11 cellular contexts compared by ENCODE assay signal in genomic region chr10:33252794-33253203, GRCh38.
DNase-seq lines count a peak whose midpoint lies in the region; ATAC-seq and TF ChIP-seq lines count a peak whose summit lies in the region.
"Had no signal": no experiment of that assay in that cellular context is flagged by ENCODE, and none has a peak within 500 bp of the region (broad histone marks: within the 10 kb centered on the region; RNA-seq: fewer than 3 reads in every experiment).

No MANE protein-coding gene starts in this region.

- ATAC-seq in CD4-positive, alpha-beta T cell (ENCODE audit: poor library complexity): no peak
- ATAC-seq in mucosa of descending colon (peak; percentile 7), GM19467 (IDR thresholded peaks at IDR 0.05; ENCODE audit: unreplicated experiment) (no peak), upper lobe of right lung (no peak)

- H3K4me3 ChIP-seq in mucosa of descending colon: no peak overlapping the region
- H3K4me3 ChIP-seq in lower leg skin (ENCODE audit: low read depth, poor library complexity, severe bottlenecking): no peak overlapping the region
- no peak overlapping the region for H3K4me3 ChIP-seq in upper lobe of right lung
- H3K4me3 ChIP-seq: cardiac muscle cell had no signal

- no peak for TF ChIP-seq POLR2A in lower leg skin (IDR thresholded peaks at IDR 0.05)

- H3K4me3 Mint-ChIP-seq in CD4-positive, alpha-beta T cell: no peak overlapping the region

- no peaks in the 10 kb centered on the region for H3K9me3 ChIP-seq in CD4-positive, alpha-beta T cell (ENCODE audit: control insufficient read depth, low read length)
- no peaks in the 10 kb centered on the region for H3K9me3 ChIP-seq in mucosa of descending colon
- no peaks in the 10 kb centered on the region for H3K9me3 ChIP-seq in upper lobe of right lung

- H3K27ac ChIP-seq in CD4-positive, alpha-beta T cell (ENCODE audit: low read depth, low read length): no peak overlapping the region
- no peak overlapping the region for H3K27ac ChIP-seq in upper lobe of right lung
- H3K27ac ChIP-seq: cardiac muscle cell had no signal

- peaks cover 42% of the 10 kb centered on the region for H3K4me1 Mint-ChIP-seq in CD4-positive, alpha-beta T cell (ENCODE audit: low read depth)

- H3K27me3 Mint-ChIP-seq in CD4-positive, alpha-beta T cell: no peaks in the 10 kb centered on the region

- H3K9me3 Mint-ChIP-seq in CD4-positive, alpha-beta T cell: peaks cover 3% of the 10 kb centered on the region

- no peaks in the 10 kb centered on the region for H3K27me3 ChIP-seq in CD4-positive, alpha-beta T cell (ENCODE audit: control insufficient read depth, insufficient read depth, low read length)
- H3K27me3 ChIP-seq in upper lobe of right lung: no peaks in the 10 kb centered on the region
- H3K27me3 ChIP-seq: cardiac muscle cell had no signal

- H3K27ac Mint-ChIP-seq in CD4-positive, alpha-beta T cell: peak overlapping the region; percentile 12

- H3K4me1 ChIP-seq in mucosa of descending colon (ENCODE audit: low read depth) (peaks cover 3% of the 10 kb centered on the region), upper lobe of right lung (peaks cover 34% of the 10 kb centered on the region)

- POLR2A ChIA-PET in CD4-positive, alpha-beta T cell (lab: Charles Lee): no interaction called here

- CTCF ChIA-PET in CD4-positive, alpha-beta T cell (lab: Charles Lee): no interaction called here

- 80 to 88% methylated on average over 3 of the region's 3 CpGs for WGBS in lower leg skin, 2 donors

- DNase-seq in CD4-positive, alpha-beta T cell: no peak
- peak; percentile 97 for DNase-seq in HT1080 (ENCODE audit: low read depth)
- peak; percentile 60 for DNase-seq in astrocyte of the hippocampus (ENCODE audit: low read depth, low spot score)
- DNase-seq in mucosa of descending colon: no peak
- DNase-seq in lower leg skin (ENCODE audit: low spot score in 2 of 2): no peak
- DNase-seq in NCI-H1694 treated with DMSO at 0.1 percent for 48 hours (lab: John Stamatoyannopoulos, UW): no peak
- DNase-seq in upper lobe of right lung: no peak
- DNase-seq: NK-92 treated with Interleukin-12 subunit alpha and Interleukin-12 subunit beta, amount 100 ng/mL, for 24 hours; nucleus accumbens had no signal

- H3K36me3 ChIP-seq in mucosa of descending colon (ENCODE audit: low read depth): no peaks in the 10 kb centered on the region
- H3K36me3 ChIP-seq in upper lobe of right lung: peaks cover 54% of the 10 kb centered on the region

- intact Hi-C loops in CD4-positive, alpha-beta T cell (cut with DNase I, micrococcal nuclease): no loop called here
- intact Hi-C loops in mucosa of descending colon (cut with DNase I, micrococcal nuclease): no loop called here
- intact Hi-C loops in lower leg skin (cut with DNase I; ENCODE audit: low total_unique reads): no loop called here
- intact Hi-C loops in upper lobe of right lung (cut with DNase I): no loop called here

- no peak for TF ChIP-seq CTCF in CD4-positive, alpha-beta T cell (IDR thresholded peaks at IDR 0.05)
- TF ChIP-seq CTCF in mucosa of descending colon (IDR thresholded peaks at IDR 0.05) (no peak), lower leg skin (IDR thresholded peaks at IDR 0.05) (no peak), upper lobe of right lung (IDR thresholded peaks at IDR 0.05) (no peak)

- no peaks in the 10 kb centered on the region for H3K36me3 Mint-ChIP-seq in CD4-positive, alpha-beta T cell (ENCODE audit: low read depth)

Comparison
In these comparisons a context has a peak if more than half of its experiments do, and no peak if none do; other contexts are left out.
1. DNase-seq: peak in HT1080 (single experiment) and astrocyte of the hippocampus (single experiment); none in CD4-positive, alpha-beta T cell (0 of 10), mucosa of descending colon (0 of 3), lower leg skin (0 of 2), NCI-H1694 treated with DMSO at 0.1 percent for 48 hours (single experiment) and upper lobe of right lung (single experiment).